In the genomic region with DNA sequence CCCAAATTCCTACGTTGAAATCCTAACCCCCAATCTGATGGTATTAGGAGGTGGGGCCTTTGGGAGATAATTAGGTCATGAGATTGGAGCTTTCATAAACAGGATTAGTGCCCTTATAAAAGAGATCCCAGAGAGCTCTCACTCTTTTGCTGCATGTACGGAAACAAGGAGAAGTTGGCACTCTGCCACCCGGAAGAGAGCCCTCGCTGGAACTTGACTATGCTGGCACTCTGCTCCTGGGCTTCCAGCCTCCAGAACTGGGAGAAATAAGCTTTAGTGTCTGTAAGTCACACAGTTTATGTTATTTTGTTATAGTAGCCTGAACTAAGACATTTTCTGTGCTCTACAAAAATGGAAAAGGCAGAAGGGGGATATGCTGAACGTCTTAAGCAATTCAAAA, we compare ENCODE assay signal across 22 cellular contexts. TPM values are rescaled to one million over a fixed set of nuclear protein-coding genes. Genes with fewer than 3 reads are reported as not detected.
A peak's percentile ranks its signal among the peaks of the same experiment; 100 is the strongest.
DNase-seq lines count a peak whose midpoint lies in the region; ATAC-seq lines count a peak whose summit lies in the region.
"Had no signal": no experiment of that assay in that cellular context is flagged by ENCODE, and none has a peak within 500 bp of the region (broad histone marks: within the 10 kb centered on the region; RNA-seq: fewer than 3 reads in every experiment).

No MANE protein-coding gene starts in this region.

- H3K4me3 Mint-ChIP-seq in activated naive CD4-positive, alpha-beta T cell treated with anti-CD3 and anti-CD28 coated beads, Interleukin-2, amount 10 ng/mL, durations not matched to agents 7 days and 5 days = no peak overlapping the region
- H3K4me3 Mint-ChIP-seq: activated CD8-positive, alpha-beta memory T cell treated with anti-CD3 and anti-CD28 coated beads, Interleukin-2, amount 10 ng/mL, durations not matched to agents 7 days and 5 days; activated naive CD8-positive, alpha-beta T cell treated with anti-CD3 and anti-CD28 coated beads, Interleukin-2, amount 50 U/mL, for 24 hours; activated T-helper 17 cell treated with anti-CD3 and anti-CD28 coated beads, Interleukin-2, amount 50 U/mL, for 72 hours; neural progenitor cell; stimulated activated naive CD8-positive, alpha-beta T cell treated with anti-CD3 and anti-CD28 coated beads, Interleukin-15, Interleukin-2, amounts not matched to agents 100 ng/mL and 50 ng/mL, for 24 hours had no signal

- CTCF ChIA-PET in activated naive CD4-positive, alpha-beta T cell treated with anti-CD3 and anti-CD28 coated beads, Interleukin-2, amount 10 ng/mL, durations not matched to agents 7 days and 5 days (lab: Charles Lee) = no interaction called here

- no peak overlapping the region for H3K27ac Mint-ChIP-seq in activated naive CD4-positive, alpha-beta T cell treated with anti-CD3 and anti-CD28 coated beads, Interleukin-2, amount 10 ng/mL, durations not matched to agents 7 days and 5 days
- H3K27ac Mint-ChIP-seq: activated CD8-positive, alpha-beta memory T cell treated with anti-CD3 and anti-CD28 coated beads, Interleukin-2, amount 10 ng/mL, durations not matched to agents 7 days and 5 days; activated naive CD8-positive, alpha-beta T cell treated with anti-CD3 and anti-CD28 coated beads, Interleukin-2, amount 50 U/mL, for 24 hours; activated T-helper 17 cell treated with anti-CD3 and anti-CD28 coated beads, Interleukin-2, amount 50 U/mL, for 72 hours; neural progenitor cell; stimulated activated naive CD8-positive, alpha-beta T cell treated with anti-CD3 and anti-CD28 coated beads, Interleukin-15, Interleukin-2, amounts not matched to agents 100 ng/mL and 50 ng/mL, for 24 hours had no signal

- no peaks in the 10 kb centered on the region for H3K9me3 Mint-ChIP-seq in activated naive CD4-positive, alpha-beta T cell treated with anti-CD3 and anti-CD28 coated beads, Interleukin-2, amount 10 ng/mL, durations not matched to agents 7 days and 5 days
- H3K9me3 Mint-ChIP-seq: activated naive CD8-positive, alpha-beta T cell treated with anti-CD3 and anti-CD28 coated beads, Interleukin-2, amount 50 U/mL, for 24 hours; activated T-helper 17 cell treated with anti-CD3 and anti-CD28 coated beads, Interleukin-2, amount 50 U/mL, for 72 hours; neural progenitor cell; stimulated activated naive CD8-positive, alpha-beta T cell treated with anti-CD3 and anti-CD28 coated beads, Interleukin-15, Interleukin-2, amounts not matched to agents 100 ng/mL and 50 ng/mL, for 24 hours had no signal

- in situ Hi-C loops in KBM-7 (cut with MboI; ENCODE audit: low pct_unique_long_range_greater_than_20kb, low sequenced_read_pairs) = loop anchor here (25.0 kb wide), 1 partner anchor 109 kb away; no protein-coding TSS in a partner anchor

- DNase-seq in D341Med (ENCODE audit: low spot score) (peak; percentile 52), NCI-H446 (lab: John Stamatoyannopoulos, UW) (peak; percentile 99 to 100), head of caudate nucleus (peak in 23 of 42 donors; percentile 34 to 83 (median 52)), posterior vena cava (ENCODE audit: low spot score) (peak; percentile 79), KBM-7 (no peak)
- DNase-seq in activated naive CD4-positive, alpha-beta T cell treated with anti-CD3 and anti-CD28 coated beads, Interleukin-2, amount 10 ng/mL, durations not matched to agents 7 days and 5 days = no peak
- DNase-seq: activated CD4-positive, CD25-positive, alpha-beta regulatory T cell treated with anti-CD3 and anti-CD28 coated beads, Interleukin-2, amount 50 U/mL, for 72 hours; activated CD8-positive, alpha-beta memory T cell treated with anti-CD3 and anti-CD28 coated beads, Interleukin-2, amount 10 ng/mL, durations not matched to agents 7 days and 5 days; activated naive CD8-positive, alpha-beta T cell treated with anti-CD3 and anti-CD28 coated beads, Interleukin-2, amount 50 U/mL, for 24 hours; effector memory CD4-positive, alpha-beta T cell; GDM1; KG1; midbrain; NCI-H1048; NCI-H2029; NCI-H748 treated with DMSO at 0.1 percent for 48 hours; T-helper 9 cell had no signal

- intact Hi-C loops in head of caudate nucleus (cut with DNase I) = no loop called here
- intact Hi-C loops in posterior vena cava (cut with DNase I) = loop anchor here in 1 of 2 donors (10.0 kb wide), 1 partner anchor 92 kb away; no protein-coding TSS in a partner anchor

- no peaks in the 10 kb centered on the region for H3K4me1 Mint-ChIP-seq in activated naive CD4-positive, alpha-beta T cell treated with anti-CD3 and anti-CD28 coated beads, Interleukin-2, amount 10 ng/mL, durations not matched to agents 7 days and 5 days
- H3K4me1 Mint-ChIP-seq: activated CD8-positive, alpha-beta memory T cell treated with anti-CD3 and anti-CD28 coated beads, Interleukin-2, amount 10 ng/mL, durations not matched to agents 7 days and 5 days; activated naive CD8-positive, alpha-beta T cell treated with anti-CD3 and anti-CD28 coated beads, Interleukin-2, amount 50 U/mL, for 24 hours; activated T-helper 17 cell treated with anti-CD3 and anti-CD28 coated beads, Interleukin-2, amount 50 U/mL, for 72 hours had no signal

- H3K27me3 Mint-ChIP-seq in activated naive CD4-positive, alpha-beta T cell treated with anti-CD3 and anti-CD28 coated beads, Interleukin-2, amount 10 ng/mL, durations not matched to agents 7 days and 5 days = no peaks in the 10 kb centered on the region

- H3K36me3 Mint-ChIP-seq in activated naive CD4-positive, alpha-beta T cell treated with anti-CD3 and anti-CD28 coated beads, Interleukin-2, amount 10 ng/mL, durations not matched to agents 7 days and 5 days = no peaks in the 10 kb centered on the region
- H3K36me3 Mint-ChIP-seq: activated CD8-positive, alpha-beta memory T cell treated with anti-CD3 and anti-CD28 coated beads, Interleukin-2, amount 10 ng/mL, durations not matched to agents 7 days and 5 days had no signal

- no peak for ATAC-seq in GM19467 (IDR thresholded peaks at IDR 0.05; ENCODE audit: unreplicated experiment)
- ATAC-seq: activated CD8-positive, alpha-beta memory T cell treated with anti-CD3 and anti-CD28 coated beads, Interleukin-2, amount 10 ng/mL, durations not matched to agents 7 days and 5 days; activated naive CD8-positive, alpha-beta T cell treated with anti-CD3 and anti-CD28 coated beads, Interleukin-2, amount 50 U/mL, for 24 hours; activated T-helper 17 cell treated with anti-CD3 and anti-CD28 coated beads, Interleukin-2, amount 50 U/mL, for 72 hours; SK-N-SH treated with all-trans-retinoic acid at 6 μM for 48 hours had no signal

RNA-seq across cellular contexts. Expression of a gene that starts 17.5 kb away (rescaled TPM):
- 100 to 1,000 TPM; 230 to 305 TPM for total RNA-seq in posterior vena cava
- total RNA-seq: activated CD8-positive, alpha-beta memory T cell treated with anti-CD3 and anti-CD28 coated beads, Interleukin-2, amount 10 ng/mL, durations not matched to agents 7 days and 5 days had no signal

Comparison
In these comparisons a context has a peak if more than half of its experiments do, and no peak if none do; other contexts are left out.
1. DNase-seq: peak in D341Med (single experiment), NCI-H446 (2 of 2), head of caudate nucleus (23 of 42) and posterior vena cava (single experiment); none in activated naive CD4-positive, alpha-beta T cell treated with anti-CD3 and anti-CD28 coated beads, Interleukin-2, amount 10 ng/mL, durations not matched to agents 7 days and 5 days (single experiment) and KBM-7 (single experiment).